Comparison of ENCODE assay signal across 19 cellular contexts in the genomic region with DNA sequence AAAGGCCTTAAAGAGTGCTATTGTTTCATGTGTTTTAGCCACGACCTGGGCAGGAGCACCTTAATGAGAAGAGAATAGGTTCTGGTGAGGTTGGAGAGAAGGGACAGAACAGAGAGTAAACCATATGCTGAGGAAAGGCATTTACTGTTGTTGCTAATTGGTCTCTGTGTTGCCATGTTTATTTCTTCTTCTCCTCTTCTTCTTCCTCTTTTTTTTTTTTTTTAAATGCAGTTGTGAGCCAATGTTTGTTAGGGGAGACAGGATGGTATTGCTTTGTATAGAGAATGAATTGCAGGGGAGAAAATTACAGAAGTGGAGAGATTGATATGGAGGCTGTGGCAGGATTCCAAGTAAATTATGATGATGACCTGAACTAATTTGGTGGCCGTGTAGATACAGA. TPM values are rescaled to one million over a fixed set of nuclear protein-coding genes. Genes with fewer than 3 reads are reported as not detected.
DNase-seq lines count a peak whose midpoint lies in the region; ATAC-seq and TF ChIP-seq lines count a peak whose summit lies in the region.
"Had no signal": no experiment of that assay in that cellular context is flagged by ENCODE, and none has a peak within 500 bp of the region (broad histone marks: within the 10 kb centered on the region; RNA-seq: fewer than 3 reads in every experiment).

No MANE protein-coding gene starts in this region.

- H3K4me3 ChIP-seq in stomach: no peak overlapping the region
- H3K4me3 ChIP-seq: gastrocnemius medialis, left ventricle myocardium inferior had no signal

- TF ChIP-seq EP300 in stomach (IDR thresholded peaks at IDR 0.05): no peak

- H3K27ac Mint-ChIP-seq in WTC11: peak overlapping the region; percentile 35
- no peak overlapping the region for H3K27ac Mint-ChIP-seq in neural crest cell (ENCODE audit: unreplicated experiment)
- no peak overlapping the region for H3K27ac Mint-ChIP-seq in activated naive CD8-positive, alpha-beta T cell treated with anti-CD3 and anti-CD28 coated beads for 36 hours
- H3K27ac Mint-ChIP-seq: activated naive CD8-positive, alpha-beta T cell; activated T-cell treated with anti-CD3 and anti-CD28 coated beads, Interleukin-2, amount 50 U/mL, for 72 hours; CD14-positive monocyte; stimulated activated naive B cell treated with anti-CD40 and anti-IgM and Interleukin-4, amounts not matched to agents 10 μg/mL and 1 μg/mL and 100 μg/mL, for 72 hours; T-cell had no signal

- TF ChIP-seq CTCF in WTC11 (IDR thresholded peaks at IDR 0.05) (no peak), neural crest cell (conservative IDR thresholded peaks at IDR 0.05) (no peak), stomach (IDR thresholded peaks at IDR 0.05) (no peak)

- peaks cover 0 to 13% (median 0%) of the 10 kb centered on the region in 3 donors for H3K27me3 ChIP-seq in stomach
- H3K27me3 ChIP-seq: gastrocnemius medialis had no signal

- H3K36me3 Mint-ChIP-seq in WTC11: no peaks in the 10 kb centered on the region
- no peaks in the 10 kb centered on the region for H3K36me3 Mint-ChIP-seq in neural crest cell (ENCODE audit: low read depth)
- no peaks in the 10 kb centered on the region for H3K36me3 Mint-ChIP-seq in activated naive CD8-positive, alpha-beta T cell treated with anti-CD3 and anti-CD28 coated beads for 36 hours
- H3K36me3 Mint-ChIP-seq: activated naive CD8-positive, alpha-beta T cell; CD14-positive monocyte; stimulated activated naive B cell treated with anti-CD40 and anti-IgM and Interleukin-4, amounts not matched to agents 10 μg/mL and 1 μg/mL and 100 μg/mL, for 72 hours; T-cell had no signal

- CTCF ChIA-PET in WTC11 (lab: Charles Lee): no interaction called here

- H3K4me3 Mint-ChIP-seq in WTC11 (peak overlapping the region; percentile 14), neural crest cell (peak overlapping the region; percentile 26)
- no peak overlapping the region for H3K4me3 Mint-ChIP-seq in activated naive CD8-positive, alpha-beta T cell treated with anti-CD3 and anti-CD28 coated beads for 36 hours
- H3K4me3 Mint-ChIP-seq: activated naive CD8-positive, alpha-beta T cell; activated T-cell treated with anti-CD3 and anti-CD28 coated beads, Interleukin-2, amount 50 U/mL, for 72 hours; stimulated activated naive B cell treated with anti-CD40 and anti-IgM and Interleukin-4, amounts not matched to agents 10 μg/mL and 1 μg/mL and 100 μg/mL, for 72 hours; T-cell had no signal

- no peaks in the 10 kb centered on the region for H3K36me3 ChIP-seq in stomach
- H3K36me3 ChIP-seq: gastrocnemius medialis, left ventricle myocardium inferior had no signal

- no peaks in the 10 kb centered on the region for H3K9me3 ChIP-seq in stomach
- H3K9me3 ChIP-seq: gastrocnemius medialis, left ventricle myocardium inferior had no signal

- DNase-seq in SIG-M5 treated with dmso at 0.1 percent for 504 hours (lab: John Stamatoyannopoulos, UW; ENCODE audit: unreplicated experiment): peak; percentile 7
- DNase-seq in SIG-M5 (lab: John Stamatoyannopoulos, UW): no peak
- DNase-seq in NCI-H1436 (lab: John Stamatoyannopoulos, UW): peak; percentile 26
- DNase-seq in WTC11 (ENCODE audit: low spot score): no peak
- no peak for DNase-seq in neural crest cell (ENCODE audit: low read depth, low spot score)
- no peak for DNase-seq in stomach
- DNase-seq in stimulated activated CD4-positive, alpha-beta T cell treated with anti-CD3 and anti-CD28 coated beads, Interleukin-1b, Interleukin-23, amount 100 ng/mL, for 48 hours: no peak
- no peak for DNase-seq in activated naive CD8-positive, alpha-beta T cell treated with anti-CD3 and anti-CD28 coated beads for 36 hours
- DNase-seq: activated T-cell treated with anti-CD3 and anti-CD28 coated beads, Interleukin-2, amount 50 U/mL, for 72 hours; gastrocnemius medialis; left ventricle myocardium inferior; NCI-H1048; nucleus accumbens; stimulated activated CD4-positive, alpha-beta T cell treated with anti-CD3 and anti-CD28 coated beads, Interleukin-15, amount 100 ng/mL, for 24 hours; stimulated activated naive B cell treated with anti-CD40 and anti-IgM and Interleukin-4, amounts not matched to agents 10 μg/mL and 1 μg/mL and 100 μg/mL, for 72 hours; T-cell; trophoblast cell had no signal

- intact Hi-C loops in stomach (cut with DNase I; ENCODE audit: low total_unique reads): no loop called here

- H3K4me1 Mint-ChIP-seq in WTC11 (peaks cover 42% of the 10 kb centered on the region), neural crest cell (peaks cover 22% of the 10 kb centered on the region)
- peaks cover 9% of the 10 kb centered on the region for H3K4me1 Mint-ChIP-seq in activated naive CD8-positive, alpha-beta T cell treated with anti-CD3 and anti-CD28 coated beads for 36 hours

- no peaks in the 10 kb centered on the region for H3K27me3 Mint-ChIP-seq in WTC11 (ENCODE audit: low read depth)
- H3K27me3 Mint-ChIP-seq in neural crest cell (ENCODE audit: low read depth): peaks cover 56% of the 10 kb centered on the region
- H3K27me3 Mint-ChIP-seq in activated naive CD8-positive, alpha-beta T cell treated with anti-CD3 and anti-CD28 coated beads for 36 hours: peaks cover 44% of the 10 kb centered on the region

- peaks cover 8 to 22% (median 17%) of the 10 kb centered on the region in 4 donors for H3K4me1 ChIP-seq in stomach

- POLR2A ChIA-PET in WTC11 (lab: Charles Lee): no interaction called here

- TF ChIP-seq POLR2A in stomach (IDR thresholded peaks at IDR 0.05): no peak

- H3K9me3 Mint-ChIP-seq in WTC11 (no peaks in the 10 kb centered on the region), neural crest cell (no peaks in the 10 kb centered on the region)
- H3K9me3 Mint-ChIP-seq in activated naive CD8-positive, alpha-beta T cell treated with anti-CD3 and anti-CD28 coated beads for 36 hours: no peaks in the 10 kb centered on the region
- H3K9me3 Mint-ChIP-seq: activated T-cell treated with anti-CD3 and anti-CD28 coated beads, Interleukin-2, amount 50 U/mL, for 72 hours; CD14-positive monocyte; stimulated activated naive B cell treated with anti-CD40 and anti-IgM and Interleukin-4, amounts not matched to agents 10 μg/mL and 1 μg/mL and 100 μg/mL, for 72 hours; T-cell had no signal

- peak; percentile 5; the same call in 1 of the 2 replicates for ATAC-seq in WTC11
- ATAC-seq: activated T-cell treated with anti-CD3 and anti-CD28 coated beads, Interleukin-2, amount 50 U/mL, for 72 hours; gastrocnemius medialis; stimulated activated naive B cell treated with anti-CD40 and anti-IgM and Interleukin-4, amounts not matched to agents 10 μg/mL and 1 μg/mL and 100 μg/mL, for 72 hours; T-cell had no signal

- no peak overlapping the region for H3K27ac ChIP-seq in stomach
- H3K27ac ChIP-seq: gastrocnemius medialis, left ventricle myocardium inferior had no signal

- 41 to 55% (median 46%) methylated on average over 2 of the region's 2 CpGs for WGBS in stomach, 5 donors

TF ChIP-seq in WTC11, 78 proteins besides CTCF, POLR2A, EP300 and RAD21:
- no peak for TF ChIP-seq GTF2I (CRISPR knock-in tag; conservative IDR thresholded peaks at IDR 0.05)
- TF ChIP-seq TEAD4 (CRISPR knock-in tag; IDR thresholded peaks at IDR 0.05): no peak
- TF ChIP-seq, protein P1, sequence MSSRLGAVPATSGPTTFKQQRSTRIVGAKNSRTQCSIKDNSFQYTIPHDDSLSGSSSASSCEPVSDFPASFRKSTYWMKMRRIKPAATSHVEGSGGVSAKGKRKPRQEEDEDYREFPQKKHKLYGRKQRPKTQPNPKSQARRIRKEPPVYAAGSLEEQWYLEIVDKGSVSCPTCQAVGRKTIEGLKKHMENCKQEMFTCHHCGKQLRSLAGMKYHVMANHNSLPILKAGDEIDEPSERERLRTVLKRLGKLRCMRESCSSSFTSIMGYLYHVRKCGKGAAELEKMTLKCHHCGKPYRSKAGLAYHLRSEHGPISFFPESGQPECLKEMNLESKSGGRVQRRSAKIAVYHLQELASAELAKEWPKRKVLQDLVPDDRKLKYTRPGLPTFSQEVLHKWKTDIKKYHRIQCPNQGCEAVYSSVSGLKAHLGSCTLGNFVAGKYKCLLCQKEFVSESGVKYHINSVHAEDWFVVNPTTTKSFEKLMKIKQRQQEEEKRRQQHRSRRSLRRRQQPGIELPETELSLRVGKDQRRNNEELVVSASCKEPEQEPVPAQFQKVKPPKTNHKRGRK (CRISPR knock-in tag; IDR thresholded peaks at IDR 0.05; ENCODE audit: borderline replicate concordance): no peak
- TF ChIP-seq, protein P2, sequence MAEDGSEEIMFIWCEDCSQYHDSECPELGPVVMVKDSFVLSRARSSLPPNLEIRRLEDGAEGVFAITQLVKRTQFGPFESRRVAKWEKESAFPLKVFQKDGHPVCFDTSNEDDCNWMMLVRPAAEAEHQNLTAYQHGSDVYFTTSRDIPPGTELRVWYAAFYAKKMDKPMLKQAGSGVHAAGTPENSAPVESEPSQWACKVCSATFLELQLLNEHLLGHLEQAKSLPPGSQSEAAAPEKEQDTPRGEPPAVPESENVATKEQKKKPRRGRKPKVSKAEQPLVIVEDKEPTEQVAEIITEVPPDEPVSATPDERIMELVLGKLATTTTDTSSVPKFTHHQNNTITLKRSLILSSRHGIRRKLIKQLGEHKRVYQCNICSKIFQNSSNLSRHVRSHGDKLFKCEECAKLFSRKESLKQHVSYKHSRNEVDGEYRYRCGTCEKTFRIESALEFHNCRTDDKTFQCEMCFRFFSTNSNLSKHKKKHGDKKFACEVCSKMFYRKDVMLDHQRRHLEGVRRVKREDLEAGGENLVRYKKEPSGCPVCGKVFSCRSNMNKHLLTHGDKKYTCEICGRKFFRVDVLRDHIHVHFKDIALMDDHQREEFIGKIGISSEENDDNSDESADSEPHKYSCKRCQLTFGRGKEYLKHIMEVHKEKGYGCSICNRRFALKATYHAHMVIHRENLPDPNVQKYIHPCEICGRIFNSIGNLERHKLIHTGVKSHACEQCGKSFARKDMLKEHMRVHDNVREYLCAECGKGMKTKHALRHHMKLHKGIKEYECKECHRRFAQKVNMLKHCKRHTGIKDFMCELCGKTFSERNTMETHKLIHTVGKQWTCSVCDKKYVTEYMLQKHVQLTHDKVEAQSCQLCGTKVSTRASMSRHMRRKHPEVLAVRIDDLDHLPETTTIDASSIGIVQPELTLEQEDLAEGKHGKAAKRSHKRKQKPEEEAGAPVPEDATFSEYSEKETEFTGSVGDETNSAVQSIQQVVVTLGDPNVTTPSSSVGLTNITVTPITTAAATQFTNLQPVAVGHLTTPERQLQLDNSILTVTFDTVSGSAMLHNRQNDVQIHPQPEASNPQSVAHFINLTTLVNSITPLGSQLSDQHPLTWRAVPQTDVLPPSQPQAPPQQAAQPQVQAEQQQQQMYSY (CRISPR knock-in tag; IDR thresholded peaks at IDR 0.05): no peak
- TF ChIP-seq NFE2L1 (CRISPR knock-in tag; IDR thresholded peaks at IDR 0.05): no peak
- TF ChIP-seq NR2C2 (CRISPR knock-in tag; IDR thresholded peaks at IDR 0.05): no peak
- TF ChIP-seq TCF7 (CRISPR knock-in tag; IDR thresholded peaks at IDR 0.05; ENCODE audit: low read depth): no peak
- TF ChIP-seq MXD4 (CRISPR knock-in tag; IDR thresholded peaks at IDR 0.05; ENCODE audit: borderline replicate concordance): no peak
- TF ChIP-seq GABPB1 (CRISPR knock-in tag; IDR thresholded peaks at IDR 0.05): no peak

RNA-seq across cellular contexts. Expression of gene SCN9A, which starts 2.6 kb away (rescaled TPM):
- total RNA-seq in WTC11 (2021) (7.3 to 9.8 TPM (median 8.2 TPM) in 3 replicates), neural crest cell (0.86 and 1.3 TPM in 2 replicates), stomach (10 to 100 TPM in 2 of 5 donors, 1 to 10 TPM in 2, under 1 TPM in 1; 0.45 to 24.3 (median 3.9) TPM)
- under 1 TPM; 0.12 to 0.28 (median 0.15) TPM for polyA plus RNA-seq in stomach
- total RNA-seq in activated naive CD8-positive, alpha-beta T cell treated with anti-CD3 and anti-CD28 coated beads for 36 hours: not detected

Comparison
In these comparisons a context has a peak if more than half of its experiments do, and no peak if none do; other contexts are left out.
1. DNase-seq: peak in SIG-M5 treated with dmso at 0.1 percent for 504 hours (single experiment) and NCI-H1436 (single experiment); none in SIG-M5 (single experiment), WTC11 (single experiment), neural crest cell (single experiment), stomach (single experiment), stimulated activated CD4-positive, alpha-beta T cell treated with anti-CD3 and anti-CD28 coated beads, Interleukin-1b, Interleukin-23, amount 100 ng/mL, for 48 hours (single experiment) and activated naive CD8-positive, alpha-beta T cell treated with anti-CD3 and anti-CD28 coated beads for 36 hours (single experiment).